Comparison of ENCODE assay signal across 8 cellular contexts in the genomic region with DNA sequence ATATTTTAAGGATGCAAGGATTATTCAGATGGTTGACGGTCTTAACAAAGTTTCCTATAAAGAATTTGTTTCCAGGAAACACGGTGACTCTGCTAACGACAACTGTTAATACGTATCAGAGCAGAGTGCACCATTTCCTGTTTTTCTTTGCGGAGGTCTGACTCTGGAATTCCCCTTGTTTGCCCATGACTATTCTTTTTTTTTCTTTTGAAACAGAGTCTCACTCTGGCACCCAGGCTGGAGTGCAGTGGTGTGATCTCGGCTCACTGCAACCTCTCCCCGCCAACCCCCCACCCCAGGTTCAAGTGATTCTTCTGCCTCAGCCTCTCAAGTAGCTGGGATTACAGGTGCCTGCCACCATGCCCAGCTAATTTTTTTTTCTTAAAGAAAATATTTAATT.
A peak's percentile ranks its signal among the peaks of the same experiment; 100 is the strongest.
DNase-seq lines count a peak whose midpoint lies in the region; ATAC-seq and TF ChIP-seq lines count a peak whose summit lies in the region.

No MANE protein-coding gene starts in this region.

- H3K4me1 ChIP-seq in heart left ventricle (peaks cover 0 to 94% (median 16%) of the 10 kb centered on the region in 12 donors), KMS-11 (ENCODE audit: low read depth, poor library complexity, severe bottlenecking) (peaks cover 100% of the 10 kb centered on the region), heart right ventricle (peaks cover 0 to 82% (median 15%) of the 10 kb centered on the region in 9 donors)

- TF ChIP-seq CTCF in heart left ventricle (IDR thresholded peaks at IDR 0.05) = no peak
- no peak for TF ChIP-seq CTCF in KMS-11 (conservative IDR thresholded peaks at IDR 0.05; ENCODE audit: low read depth, low read length)
- no peak for TF ChIP-seq CTCF in heart right ventricle (IDR thresholded peaks at IDR 0.05)

- DNase-seq in heart left ventricle (peak in 2 of 5 donors; percentile 12 to 18), cardiac septum (ENCODE audit: low spot score) (no peak), activated T-cell treated with anti-CD3 and anti-CD28 coated beads for 1 hour (ENCODE audit: low read depth) (peak; percentile 42), heart right ventricle (peak in 1 of 2 donors; percentile 41), retina (no peak), GM19238 (ENCODE audit: insufficient read length, low spot score) (no peak)
- DNase-seq in stimulated activated CD4-positive, alpha-beta T cell treated with anti-CD3 and anti-CD28 coated beads, Interleukin-4, amount 100 ng/mL, for 24 hours = peak; percentile 71

- ATAC-seq in heart left ventricle = peak; percentile 32 to 88 (median 58)
- peak in 7 of 8 donors; percentile 60 to 85 (median 76) for ATAC-seq in heart right ventricle

- no peaks in the 10 kb centered on the region for H3K9me3 ChIP-seq in heart left ventricle
- H3K9me3 ChIP-seq in heart right ventricle = no peaks in the 10 kb centered on the region

- WGBS in heart left ventricle, 4 donors = 43 to 64% (median 53%) methylated on average over 7 of the region's 7 CpGs
- WGBS in heart right ventricle, 2 donors = 47 to 60% methylated on average over 7 of the region's 7 CpGs

- intact Hi-C loops in heart left ventricle (cut with DNase I) = loop anchor here in 4 of 10 donors (5.0 to 10.0 kb wide), 3 partner anchors 115 to 215 kb away; partner anchors contain the start of genes CDC42SE2 (in 4 of the 4) and HINT1 (in 2 of the 4)
- intact Hi-C loops in cardiac septum (cut with DNase I) = loop anchor here (10.0 kb wide), 1 partner anchor 215 kb away; the partner anchor contains the start of gene HINT1
- intact Hi-C loops in heart right ventricle (cut with DNase I) = loop anchor here in 5 of 10 donors (5.0 to 10.0 kb wide), 4 partner anchors 105 to 793 kb away; partner anchors contain the start of genes CDC42SE2 (in 4 of the 5) and HINT1 (in 2 of the 5)

- H3K4me3 ChIP-seq in heart left ventricle (peak overlapping the region in 3 of 12 donors; percentile 1 to 9 (median 5)), KMS-11 (IDR thresholded peaks at IDR 0.05; ENCODE audit: insufficient read depth, low read depth, low read length) (no peak overlapping the region), heart right ventricle (peak overlapping the region in 1 of 10 donors; percentile 12)

- peak overlapping the region; percentile 91 for H3K4me2 ChIP-seq in KMS-11

- peak overlapping the region in 10 of 12 donors; percentile 5 to 92 (median 60) for H3K27ac ChIP-seq in heart left ventricle
- H3K27ac ChIP-seq in KMS-11 = peak overlapping the region; percentile 99
- H3K27ac ChIP-seq in heart right ventricle = peak overlapping the region in 9 of 10 donors; percentile 29 to 92 (median 57)

- no peaks in the 10 kb centered on the region for H4K20me1 ChIP-seq in KMS-11 (ENCODE audit: insufficient read depth)

- H3K79me2 ChIP-seq in KMS-11 (ENCODE audit: insufficient read depth, low read depth) = peaks cover 49% of the 10 kb centered on the region

- no peak for TF ChIP-seq POLR2A in heart left ventricle (IDR thresholded peaks at IDR 0.05)

- H3K27me3 ChIP-seq in heart left ventricle (no peaks in the 10 kb centered on the region), KMS-11 (ENCODE audit: insufficient read depth, low read depth) (no peaks in the 10 kb centered on the region), heart right ventricle (no peaks in the 10 kb centered on the region)

- H3K9ac ChIP-seq in KMS-11 = peak overlapping the region; percentile 83

- no peak overlapping the region for H2AFZ ChIP-seq in KMS-11 (ENCODE audit: low read depth)

- H3K36me3 ChIP-seq in heart left ventricle (no peaks in the 10 kb centered on the region), KMS-11 (ENCODE audit: insufficient read depth) (no peaks in the 10 kb centered on the region), heart right ventricle (no peaks in the 10 kb centered on the region)

Comparison
In these comparisons a context has a peak if more than half of its experiments do, and no peak if none do; other contexts are left out.
1. DNase-seq: peak in activated T-cell treated with anti-CD3 and anti-CD28 coated beads for 1 hour (single experiment) and stimulated activated CD4-positive, alpha-beta T cell treated with anti-CD3 and anti-CD28 coated beads, Interleukin-4, amount 100 ng/mL, for 24 hours (single experiment); none in cardiac septum (single experiment), retina (single experiment) and GM19238 (single experiment).
2. Peak in every context shown above with its lines, with median percentiles within 50 percentile points of each other: H3K27ac ChIP-seq.